In genomic region chr5:122415481-122416120, GRCh38 we compare ENCODE assay signal across 1 cellular context.
TF ChIP-seq lines count a peak whose summit lies in the region.

No MANE protein-coding gene starts in this region.

TF ChIP-seq in endothelial cell of umbilical vein, 7 proteins besides CTCF, POLR2A, EP300 and RAD21 (continued from another document):
- TF ChIP-seq MAX (IDR thresholded peaks at IDR 0.05; ENCODE audit: insufficient read depth, insufficient read length) (no peak), JUN (IDR thresholded peaks at IDR 0.05; ENCODE audit: borderline replicate concordance, insufficient read depth, insufficient read length, low read depth) (no peak), POLR2AphosphoS5 (IDR thresholded peaks at IDR 0.05; ENCODE audit: insufficient read depth, low read depth, low read length) (no peak), EZH2 (IDR thresholded peaks at IDR 0.05; ENCODE audit: borderline replicate concordance, low read depth, low read length, severe bottlenecking) (no peak)
